In the genomic region with DNA sequence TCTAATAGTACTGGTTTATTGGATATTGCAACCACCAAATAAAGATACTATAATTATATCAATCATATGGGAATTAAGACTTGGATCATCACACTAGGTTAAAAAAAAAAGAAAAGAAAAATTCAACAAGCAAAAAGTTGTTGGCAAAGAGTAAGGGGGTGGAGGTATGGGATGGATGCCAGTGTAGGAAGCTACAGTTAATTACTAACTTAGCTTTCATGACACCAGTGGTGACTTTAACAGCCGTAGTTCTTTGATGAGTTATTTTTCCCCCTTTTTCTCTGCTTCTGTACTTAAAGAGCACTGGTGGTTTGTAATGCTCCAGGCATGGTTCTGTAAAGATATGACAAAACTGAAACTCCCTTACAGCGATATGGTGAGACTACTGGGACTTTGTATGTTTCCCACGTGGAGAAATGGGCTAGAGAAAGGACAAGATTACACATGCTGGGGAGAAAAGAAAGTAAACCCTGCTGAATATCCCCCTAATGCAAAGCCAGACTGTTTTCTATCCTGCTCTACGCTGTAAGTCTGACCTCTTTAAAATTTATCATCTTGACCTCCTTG, we compare ENCODE assay signal across 23 cellular contexts.
"Had no signal": no experiment of that assay in that cellular context is flagged by ENCODE, and none has a peak within 500 bp of the region (broad histone marks: within the 10 kb centered on the region; RNA-seq: fewer than 3 reads in every experiment).

No MANE protein-coding gene starts in this region.

- H2AFZ ChIP-seq: parathyroid adenoma had no signal

- H3K4me1 ChIP-seq: breast epithelium, parathyroid adenoma, tibial nerve, uterus had no signal

- H3K27me3 ChIP-seq: breast epithelium, stomach, suprapubic skin, tibial nerve, uterus had no signal

- DNase-seq: activated CD4-positive, alpha-beta memory T cell treated with anti-CD3 and anti-CD28 coated beads for 36 hours; activated CD4-positive, alpha-beta T cell treated with anti-CD3 and anti-CD28 coated beads for 48 hours; activated naive CD4-positive, alpha-beta T cell treated with Interleukin-2 at 50 U/mL for 16 hours; activated naive CD8-positive, alpha-beta T cell treated with anti-CD3 and anti-CD28 coated beads for 36 hours; activated T-cell treated with anti-CD3 and anti-CD28 coated beads, Interleukin-2, amount 50 U/mL, for 48 hours; cerebellar nuclear complex; immature natural killer cell; kidney glomerular epithelial cell; mesendoderm; mucosa of descending colon; nucleus accumbens; small intestine; stimulated activated CD4-positive, alpha-beta T cell treated with anti-CD3 and anti-CD28 coated beads, Interleukin-15, amount 100 ng/mL, for 24 hours; stomach; uterus had no signal

- H3K4me3 ChIP-seq: breast epithelium, coronary artery, mucosa of descending colon, stomach, suprapubic skin, tibial nerve, uterus had no signal

- H3K9me3 ChIP-seq: breast epithelium, mucosa of descending colon, stomach, suprapubic skin, tibial nerve, uterus had no signal

- H3K36me3 ChIP-seq: breast epithelium, stomach, suprapubic skin, tibial nerve, uterus had no signal

- H3K9ac ChIP-seq: parathyroid adenoma had no signal

- H3K79me2 ChIP-seq: parathyroid adenoma had no signal

- ATAC-seq: mucosa of descending colon; sciatic nerve; stimulated activated memory B cell treated with anti-CD40 and anti-IgM and Interleukin-4, amounts not matched to agents 10 μg/mL and 1 μg/mL and 100 μg/mL, for 72 hours had no signal

- H3K27ac ChIP-seq: breast epithelium, coronary artery, epithelial cell of prostate, parathyroid adenoma, stomach, suprapubic skin, tibial nerve, uterus had no signal
